In genomic region chr13:47100214-47100853, GRCh38 we compare ENCODE assay signal across 14 cellular contexts.
A peak's percentile ranks its signal among the peaks of the same experiment; 100 is the strongest.
DNase-seq lines count a peak whose midpoint lies in the region; ATAC-seq, FAIRE-seq and TF ChIP-seq lines count a peak whose summit lies in the region.
"Had no signal": no experiment of that assay in that cellular context is flagged by ENCODE, and none has a peak within 500 bp of the region (broad histone marks: within the 10 kb centered on the region; RNA-seq: fewer than 3 reads in every experiment).

No MANE protein-coding gene starts in this region.

- H3K56ac ChIP-seq in H9 (ENCODE audit: insufficient read length, low read depth, low read length), result no peak overlapping the region

- no peak overlapping the region for H3K14ac ChIP-seq in H9 (ENCODE audit: insufficient read depth, low read length)

- peak; percentile 22 for DNase-seq in GM18507 (ENCODE audit: extremely low spot score, insufficient read length, low read depth)
- peak; percentile 17 for DNase-seq in GM20000 (ENCODE audit: low spot score)
- DNase-seq in HTR-8/SVneo (ENCODE audit: insufficient read length, low spot score), result no peak
- no peak for DNase-seq in H9
- no peak for DNase-seq in NCI-H526 treated with DMSO at 0.1 percent for 48 hours (lab: John Stamatoyannopoulos, UW)
- no peak for DNase-seq in mesenteric fat pad (ENCODE audit: low spot score)
- DNase-seq: NCI-H1417, sigmoid colon, upper lobe of right lung had no signal

- H4K5ac ChIP-seq in H9 (ENCODE audit: insufficient read length, low read depth, low read length), result no peak overlapping the region

- H3K4me2 ChIP-seq in H9 (ENCODE audit: insufficient read depth, insufficient read length, low read length), result no peak overlapping the region
- H3K4me2 ChIP-seq: BLaER1 treated with 17β-estradiol and CSF1 and Interleukin-3, amounts not matched to agents 10 nM and 100 nM had no signal

- no peak overlapping the region for H3K23ac ChIP-seq in H9 (ENCODE audit: insufficient read length, low read depth, low read length)

- no peak overlapping the region for H3K27ac Mint-ChIP-seq in H9

- no peak overlapping the region for H3K4me3 Mint-ChIP-seq in H9

- no peaks in the 10 kb centered on the region for H3K79me1 ChIP-seq in H9 (ENCODE audit: insufficient read depth, low read depth, low read length, poor library complexity, severe bottlenecking)

- H3K9me3 ChIP-seq in H9 (ENCODE audit: control insufficient read depth, low read depth, low read length), result no peaks in the 10 kb centered on the region
- H3K9me3 ChIP-seq: ascending aorta, sigmoid colon, upper lobe of right lung had no signal

- no peaks in the 10 kb centered on the region for H3K23me2 ChIP-seq in H9 (ENCODE audit: insufficient read length, low read depth, low read length, poor library complexity, severe bottlenecking)

- FAIRE-seq in GM18507 (lab: Jason Lieb, UNC) (peak; percentile 92), HTR-8/SVneo (lab: Jason Lieb, UNC) (no peak)

- no peaks in the 10 kb centered on the region for H3K27me3 Mint-ChIP-seq in H9 (ENCODE audit: low read depth)

- no peaks in the 10 kb centered on the region; the same call in 1 of the 2 replicates for H3K4me1 ChIP-seq in H9 (ENCODE audit: insufficient read depth, low read length)
- H3K4me1 ChIP-seq: ascending aorta; BLaER1 treated with 17β-estradiol and CSF1 and Interleukin-3, amounts not matched to agents 10 nM and 100 nM; upper lobe of right lung had no signal

- TF ChIP-seq CTCF in GM20000 (IDR thresholded peaks at IDR 0.05; ENCODE audit: extremely low read depth, missing control alignments), result no peak
- TF ChIP-seq CTCF in H9 (conservative IDR thresholded peaks at IDR 0.05), result no peak

- H3K4ac ChIP-seq in H9 (ENCODE audit: low read depth, low read length), result no peak overlapping the region

- no peaks in the 10 kb centered on the region for H3K79me2 ChIP-seq in H9 (ENCODE audit: insufficient read depth, low read length)

- no peak overlapping the region for H4K8ac ChIP-seq in H9 (replicated peaks; ENCODE audit: insufficient read length, low read depth, low read length)

- WGBS in H9 (ENCODE audit: extremely low coverage, insufficient read length, low lambda C conversion rate), result no CpG with 5 or more reads among the region's 4 CpGs

- no peak overlapping the region for H2BK12ac ChIP-seq in H9 (ENCODE audit: insufficient read length, low read depth, low read length)

- H3K27ac ChIP-seq in H9 (ENCODE audit: insufficient read length, low read depth, low read length), result no peak overlapping the region
- H3K27ac ChIP-seq: ascending aorta; BLaER1 treated with 17β-estradiol and CSF1 and Interleukin-3, amounts not matched to agents 10 nM and 100 nM; RWPE1; sigmoid colon; upper lobe of right lung had no signal

- no peak overlapping the region for H3K18ac ChIP-seq in H9 (ENCODE audit: insufficient read length, low read depth, low read length)

- no peaks in the 10 kb centered on the region for H3K27me3 ChIP-seq in H9 (ENCODE audit: insufficient read depth, low read length)
- H3K27me3 ChIP-seq: ascending aorta; BLaER1 treated with 17β-estradiol and CSF1 and Interleukin-3, amounts not matched to agents 10 nM and 100 nM; sigmoid colon; upper lobe of right lung had no signal

- H2BK15ac ChIP-seq in H9 (ENCODE audit: low read depth, low read length), result no peak overlapping the region

- peak; percentile 80 for ATAC-seq in HG02943 (IDR thresholded peaks at IDR 0.05; ENCODE audit: low read depth, unreplicated experiment)
- ATAC-seq in HG03571 (IDR thresholded peaks at IDR 0.05; ENCODE audit: unreplicated experiment), result peak; percentile 94
- ATAC-seq: upper lobe of right lung had no signal

- H2AK5ac ChIP-seq in H9 (ENCODE audit: insufficient read length, low read length), result no peak overlapping the region

- peaks cover 4 to 6% of the 10 kb centered on the region in 2 experiments; a peak in 3 of 4 replicates for H3K4me1 Mint-ChIP-seq in H9

- peaks cover 0 to 26% (median 2%) of the 10 kb centered on the region in 3 experiments; a peak in 3 of 7 replicates for H3K36me3 Mint-ChIP-seq in H9 (ENCODE audit: insufficient read depth in 1 of 3, low read depth in 3 of 3)

- no peaks in the 10 kb centered on the region for H4K20me1 ChIP-seq in H9 (ENCODE audit: control insufficient read depth, insufficient read depth, insufficient read length)
- H4K20me1 ChIP-seq: BLaER1 treated with 17β-estradiol and CSF1 and Interleukin-3, amounts not matched to agents 10 nM and 100 nM had no signal

- no peak overlapping the region for H3T11ph ChIP-seq in H9 (ENCODE audit: low read length)

- H2BK120ac ChIP-seq in H9 (ENCODE audit: low read depth, low read length, poor library complexity, severe bottlenecking), result no peak overlapping the region

- H4K91ac ChIP-seq in H9 (ENCODE audit: insufficient read length, low read depth, low read length), result no peak overlapping the region

- H2AFZ ChIP-seq in H9 (ENCODE audit: low read length), result no peak overlapping the region

- no peak overlapping the region for H2BK20ac ChIP-seq in H9 (ENCODE audit: low read depth, low read length, poor library complexity, severe bottlenecking)

- H3K9me3 Mint-ChIP-seq in H9, result peaks cover 0 to 13% of the 10 kb centered on the region in 2 experiments; a peak in 4 of 5 replicates

- no peak overlapping the region for H2BK5ac ChIP-seq in H9 (ENCODE audit: insufficient read length, low read length)

- no peak overlapping the region for H3K9ac ChIP-seq in H9 (ENCODE audit: extremely low read depth, insufficient read length, low read length)
- H3K9ac ChIP-seq: BLaER1 treated with 17β-estradiol and CSF1 and Interleukin-3, amounts not matched to agents 10 nM and 100 nM had no signal

Comparison
In these comparisons a context has a peak if more than half of its experiments do, and no peak if none do; other contexts are left out.
1. DNase-seq: peak in GM18507 (single experiment) and GM20000 (single experiment); none in HTR-8/SVneo (single experiment), H9 (single experiment), NCI-H526 treated with DMSO at 0.1 percent for 48 hours (single experiment) and mesenteric fat pad (single experiment).